8 cellular contexts compared by ENCODE assay signal in the genomic region with DNA sequence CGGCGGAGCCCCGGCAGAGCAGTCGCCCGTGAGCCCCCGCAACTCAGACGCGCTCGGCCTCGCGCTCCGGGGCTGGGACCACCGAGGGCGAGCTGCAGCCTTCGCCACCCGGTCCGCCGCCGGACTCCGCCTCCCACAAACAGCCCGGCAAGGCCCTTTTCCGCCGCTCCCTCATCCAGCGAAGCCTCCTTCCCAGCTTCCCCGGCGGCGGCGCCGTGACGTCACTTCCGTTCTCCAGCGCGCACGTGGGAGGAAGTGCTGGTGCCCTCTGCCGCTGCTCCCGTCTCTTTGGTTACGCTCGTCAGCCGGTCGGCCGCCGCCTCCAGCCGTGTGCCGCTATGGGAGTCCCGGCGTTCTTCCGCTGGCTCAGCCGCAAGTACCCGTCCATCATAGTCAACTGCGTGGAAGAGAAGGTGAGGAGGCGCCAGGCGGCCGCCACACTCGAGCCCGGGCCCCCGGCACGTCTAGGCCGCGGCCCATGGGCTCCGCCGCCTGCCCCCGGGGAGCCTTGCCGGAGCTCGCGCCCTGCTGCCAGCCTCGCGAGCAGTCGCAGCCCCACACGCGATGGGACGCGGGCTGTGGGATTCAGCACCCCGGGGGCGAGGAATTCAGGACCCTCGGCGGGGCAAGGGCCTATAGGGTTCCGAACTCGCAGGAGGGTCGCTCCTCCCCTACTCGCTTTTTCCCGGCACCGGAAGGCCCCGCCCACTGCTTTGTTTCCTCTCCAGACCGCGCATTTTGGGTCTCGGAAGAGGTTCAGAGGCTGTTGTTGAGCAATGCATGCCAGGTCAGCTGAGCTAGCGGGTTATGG. TPM values are rescaled to one million over a fixed set of nuclear protein-coding genes. Genes with fewer than 3 reads are reported as not detected.
DNase-seq lines count a peak whose midpoint lies in the region; ATAC-seq and TF ChIP-seq lines count a peak whose summit lies in the region.

A gene with protein sequence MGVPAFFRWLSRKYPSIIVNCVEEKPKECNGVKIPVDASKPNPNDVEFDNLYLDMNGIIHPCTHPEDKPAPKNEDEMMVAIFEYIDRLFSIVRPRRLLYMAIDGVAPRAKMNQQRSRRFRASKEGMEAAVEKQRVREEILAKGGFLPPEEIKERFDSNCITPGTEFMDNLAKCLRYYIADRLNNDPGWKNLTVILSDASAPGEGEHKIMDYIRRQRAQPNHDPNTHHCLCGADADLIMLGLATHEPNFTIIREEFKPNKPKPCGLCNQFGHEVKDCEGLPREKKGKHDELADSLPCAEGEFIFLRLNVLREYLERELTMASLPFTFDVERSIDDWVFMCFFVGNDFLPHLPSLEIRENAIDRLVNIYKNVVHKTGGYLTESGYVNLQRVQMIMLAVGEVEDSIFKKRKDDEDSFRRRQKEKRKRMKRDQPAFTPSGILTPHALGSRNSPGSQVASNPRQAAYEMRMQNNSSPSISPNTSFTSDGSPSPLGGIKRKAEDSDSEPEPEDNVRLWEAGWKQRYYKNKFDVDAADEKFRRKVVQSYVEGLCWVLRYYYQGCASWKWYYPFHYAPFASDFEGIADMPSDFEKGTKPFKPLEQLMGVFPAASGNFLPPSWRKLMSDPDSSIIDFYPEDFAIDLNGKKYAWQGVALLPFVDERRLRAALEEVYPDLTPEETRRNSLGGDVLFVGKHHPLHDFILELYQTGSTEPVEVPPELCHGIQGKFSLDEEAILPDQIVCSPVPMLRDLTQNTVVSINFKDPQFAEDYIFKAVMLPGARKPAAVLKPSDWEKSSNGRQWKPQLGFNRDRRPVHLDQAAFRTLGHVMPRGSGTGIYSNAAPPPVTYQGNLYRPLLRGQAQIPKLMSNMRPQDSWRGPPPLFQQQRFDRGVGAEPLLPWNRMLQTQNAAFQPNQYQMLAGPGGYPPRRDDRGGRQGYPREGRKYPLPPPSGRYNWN (plus strand): TSS at position 271 of the 811 bp plus-strand sequence. CDS start 68 bp downstream, at position 339.

- peaks cover 9% of the 10 kb centered on the region for H3K36me3 Mint-ChIP-seq in endodermal cell (ENCODE audit: low read depth)

- H3K4me3 ChIP-seq in HUES48 (ENCODE audit: low read depth, low read length), result peak within 1 kb of the TSS; percentile 97
- peak within 1 kb of the TSS; percentile 83 for H3K4me3 ChIP-seq in NT2/D1 (ENCODE audit: insufficient read length, low read depth)
- peak within 1 kb of the TSS; percentile 93 for H3K4me3 ChIP-seq in endodermal cell (ENCODE audit: low read length)
- peak within 1 kb of the TSS; percentile 85 for H3K4me3 ChIP-seq in mesodermal cell (ENCODE audit: extremely low read depth, insufficient read depth, low read length, poor library complexity, severe bottlenecking)

- H3K27me3 ChIP-seq in HUES48 (ENCODE audit: control insufficient read depth, insufficient read depth, low read length) (no peaks in the 10 kb centered on the region), NT2/D1 (ENCODE audit: insufficient read depth, insufficient read length) (no peaks in the 10 kb centered on the region), endodermal cell (ENCODE audit: control insufficient read depth, insufficient read depth, low read length, poor library complexity, severe bottlenecking) (no peaks in the 10 kb centered on the region)

- H3K27ac ChIP-seq in HUES48 (ENCODE audit: low read depth, low read length), result peak within 1 kb of the TSS; percentile 99
- peak within 1 kb of the TSS; percentile 99 for H3K27ac ChIP-seq in endodermal cell (ENCODE audit: low read depth, low read length)
- peak within 1 kb of the TSS; percentile 99 for H3K27ac ChIP-seq in mesodermal cell (ENCODE audit: low read depth, low read length, severe bottlenecking)

- H3K9ac ChIP-seq in HUES48 (ENCODE audit: low read depth, low read length) (peak within 1 kb of the TSS; percentile 100), NT2/D1 (ENCODE audit: insufficient read length, low read depth) (peak within 1 kb of the TSS; percentile 97), endodermal cell (ENCODE audit: extremely low read depth, low read length, poor library complexity, severe bottlenecking) (peak within 1 kb of the TSS; percentile 88)

- no peaks in the 10 kb centered on the region for H3K9me3 ChIP-seq in HUES48 (ENCODE audit: control insufficient read depth, insufficient read depth, low read length)
- no peaks in the 10 kb centered on the region for H3K9me3 ChIP-seq in NT2/D1 (ENCODE audit: insufficient read depth, low read length)
- H3K9me3 ChIP-seq in endodermal cell (ENCODE audit: control insufficient read depth, low read length), result no peaks in the 10 kb centered on the region
- H3K9me3 ChIP-seq in mesodermal cell (ENCODE audit: control insufficient read depth, low read length), result no peaks in the 10 kb centered on the region

- peak within 1 kb of the TSS; percentile 97 for H3K4me3 Mint-ChIP-seq in endodermal cell

- peak; percentile 94 for ATAC-seq in GM21390 (IDR thresholded peaks at IDR 0.05; ENCODE audit: unreplicated experiment)

- H3K36me3 ChIP-seq in HUES48 (ENCODE audit: control insufficient read depth, insufficient read depth, low read length), result 0 out of 2 replicates have a peak, but pooled peaks cover 4% of the 10 kb centered on the region
- H3K36me3 ChIP-seq in NT2/D1 (ENCODE audit: insufficient read depth, insufficient read length, low read length), result peaks cover 3% of the 10 kb centered on the region
- H3K36me3 ChIP-seq in endodermal cell (ENCODE audit: control insufficient read depth, insufficient read depth, low read length), result no peaks in the 10 kb centered on the region
- peaks cover 18% of the 10 kb centered on the region for H3K36me3 ChIP-seq in mesodermal cell (ENCODE audit: control insufficient read depth, insufficient read depth, low read length)

- H3K4me1 Mint-ChIP-seq in endodermal cell, result peaks cover 16% of the 10 kb centered on the region

- H3K9me3 Mint-ChIP-seq in endodermal cell, result no peaks in the 10 kb centered on the region

- peak within 1 kb of the TSS; percentile 100 for H3K27ac Mint-ChIP-seq in endodermal cell

- peak; percentile 93 for DNase-seq in Caki2 (ENCODE audit: low read depth)
- peak; percentile 80 for DNase-seq in NT2/D1 (ENCODE audit: low read depth, low spot score)
- peak; percentile 88 for DNase-seq in activated CD8-positive, alpha-beta memory T cell treated with anti-CD3 and anti-CD28 coated beads, Interleukin-2, amount 50 U/mL, for 1 hour (ENCODE audit: extremely low read depth)
- DNase-seq in endodermal cell, result peak; percentile 98
- peak; percentile 89 to 92 for DNase-seq in stimulated activated CD8-positive, alpha-beta memory T cell treated with anti-CD3 and anti-CD28 coated beads, Interleukin-15, amount 100 ng/mL, for 4 hours (ENCODE audit: low read depth in 2 of 2)

- no peak for TF ChIP-seq CTCF in endodermal cell (conservative IDR thresholded peaks at IDR 0.05)

- H3K4me1 ChIP-seq in HUES48 (ENCODE audit: control insufficient read depth, insufficient read depth, low read length) (peaks cover 14% of the 10 kb centered on the region), NT2/D1 (ENCODE audit: insufficient read depth, insufficient read length) (no peaks in the 10 kb centered on the region), endodermal cell (ENCODE audit: control insufficient read depth, insufficient read depth, low read length) (peaks cover 6% of the 10 kb centered on the region), mesodermal cell (ENCODE audit: control insufficient read depth, insufficient read depth, low read length, poor library complexity, severe bottlenecking) (peaks cover 5% of the 10 kb centered on the region)

- in situ Hi-C loops in Caki2 (cut with HindIII; ENCODE audit: low pct_unique_long_range_greater_than_20kb, low sequenced_read_pairs), result no loop called here

- no peaks in the 10 kb centered on the region for H3K27me3 Mint-ChIP-seq in endodermal cell (ENCODE audit: insufficient read depth)

- WGBS in endodermal cell (ENCODE audit: insufficient coverage in 1 of 2, insufficient read length in 1 of 2), 2 experiments, result 0% methylated on average over 28 to 87 of the region's 87 CpGs
- 0 to 1% methylated on average over 50 to 84 of the region's 87 CpGs for WGBS in mesodermal cell (ENCODE audit: insufficient coverage in 2 of 2), 2 experiments

RNA-seq across cellular contexts. Expression of the gene that starts here (rescaled TPM):
- 116 and 122 TPM in 2 replicates for total RNA-seq in Caki2 (2014; rRNA removed; shearing (Covaris generic); ENCODE audit: low replicate concordance)
- 100 to 1,000 TPM in 1 of 2 donors, 10 to 100 TPM in 1; 91.5 to 101 TPM for total RNA-seq in endodermal cell
- polyA plus RNA-seq in endodermal cell (2013, experiment 1 of 2), result 100 TPM
- polyA plus RNA-seq in endodermal cell (2013, experiment 2 of 2), result 95.6 TPM
- polyA plus RNA-seq in mesodermal cell (2013, experiment 1 of 2), result 105 TPM
- polyA plus RNA-seq in mesodermal cell (2013, experiment 2 of 2), result 103 TPM

Comparison
In these comparisons a context has a peak if more than half of its experiments do, and no peak if none do; other contexts are left out.
1. Peak in every context shown above with its lines: DNase-seq, ATAC-seq, H3K4me3 ChIP-seq and H3K27ac ChIP-seq.